17 cellular contexts compared by ENCODE assay signal in genomic region chr11:61279934-61280656, GRCh38. TPM values are rescaled to one million over a fixed set of nuclear protein-coding genes. Genes with fewer than 3 reads are reported as not detected.
A peak's percentile ranks its signal among the peaks of the same experiment; 100 is the strongest.
DNase-seq lines count a peak whose midpoint lies in the region; ATAC-seq, FAIRE-seq and TF ChIP-seq lines count a peak whose summit lies in the region.
"Had no signal": no experiment of that assay in that cellular context is flagged by ENCODE, and none has a peak within 500 bp of the region (broad histone marks: within the 10 kb centered on the region; RNA-seq: fewer than 3 reads in every experiment).

No MANE protein-coding gene starts in this region.

- H3K9me3 ChIP-seq in body of pancreas (no peaks in the 10 kb centered on the region), kidney (ENCODE audit: control insufficient read depth in 1 of 2, low read length in 2 of 2) (no peaks in the 10 kb centered on the region)
- H3K9me3 ChIP-seq: HAP-1 had no signal

- intact Hi-C loops in body of pancreas (cut with DNase I) (no loop called here), kidney (cut with DNase I) (no loop called here)

- H3K27me3 ChIP-seq in body of pancreas = no peaks in the 10 kb centered on the region

- no peak overlapping the region for H3K4me3 ChIP-seq in body of pancreas
- no peak overlapping the region for H3K4me3 ChIP-seq in kidney (ENCODE audit: low read length in 2 of 2)
- H3K4me3 ChIP-seq: GM12878, HAP-1 had no signal

- DNase-seq in EL = peak; percentile 38
- peak; percentile 14 for DNase-seq in NCI-H2081 treated with DMSO at 0.1 percent for 48 hours (lab: John Stamatoyannopoulos, UW)
- peak in 3 of 4 donors; percentile 34 to 57 (median 51) for DNase-seq in body of pancreas
- DNase-seq in kidney = peak; percentile 6
- no peak for DNase-seq in RCC 7860 (ENCODE audit: low spot score)
- DNase-seq in NCI-H345 treated with DMSO at 0.1 percent for 48 hours (lab: John Stamatoyannopoulos, UW; ENCODE audit: unreplicated experiment) = no peak
- DNase-seq: activated B cell treated with CpG ODN at 0.5 μM for 24 hours, Right ventricle myocardium superior had no signal

- H3K27ac ChIP-seq in body of pancreas = no peak overlapping the region
- H3K27ac ChIP-seq in kidney (ENCODE audit: low read depth in 2 of 2, low read length in 2 of 2) = no peak overlapping the region

- no peaks in the 10 kb centered on the region for H3K36me3 ChIP-seq in body of pancreas (replicated peaks in 1 of 2; ENCODE audit: insufficient read depth in 1 of 2, low read depth in 2 of 2)
- no peaks in the 10 kb centered on the region for H3K36me3 ChIP-seq in kidney (ENCODE audit: control insufficient read depth in 1 of 2, insufficient read depth in 2 of 2, low read length in 2 of 2)
- H3K36me3 ChIP-seq: HAP-1 had no signal

- WGBS in body of pancreas, 2 donors = 57 to 63% methylated on average over 12 of the region's 12 CpGs

- FAIRE-seq in kidney (lab: Jason Lieb, UNC) = no peak
- FAIRE-seq in RCC 7860 (lab: Jason Lieb, UNC) = no peak
- FAIRE-seq: endometrium, G401.6, GM12878 had no signal

- ATAC-seq in body of pancreas (no peak), GM19452 (IDR thresholded peaks at IDR 0.05; ENCODE audit: unreplicated experiment) (no peak), GM19035 (IDR thresholded peaks at IDR 0.05; ENCODE audit: unreplicated experiment) (no peak)
- ATAC-seq: activated T-helper 17 cell treated with anti-CD3 and anti-CD28 coated beads, Interleukin-2, amount 50 U/mL, for 72 hours; GM12878 had no signal

- no peaks in the 10 kb centered on the region for H3K4me1 ChIP-seq in body of pancreas
- no peaks in the 10 kb centered on the region for H3K4me1 ChIP-seq in kidney (ENCODE audit: control insufficient read depth in 1 of 2, insufficient read depth in 1 of 2, low read depth in 1 of 2, low read length in 2 of 2)
- H3K4me1 ChIP-seq: HAP-1 had no signal

- TF ChIP-seq CTCF in body of pancreas (IDR thresholded peaks at IDR 0.05) (no peak), kidney (IDR thresholded peaks at IDR 0.05; ENCODE audit: borderline replicate concordance, extremely low read depth, insufficient read depth) (no peak)

- H3K9ac ChIP-seq in kidney (ENCODE audit: low read length in 2 of 2) = no peak overlapping the region

- no peak for TF ChIP-seq POLR2A in body of pancreas (IDR thresholded peaks at IDR 0.05)

RNA-seq across cellular contexts. Expression of gene VWCE, which starts 15.0 kb away (rescaled TPM):
- total RNA-seq in body of pancreas (1 to 10 TPM in 1 of 2 donors, not detected in 1; 4.3 TPM), kidney (1.2 TPM)
- polyA plus RNA-seq in kidney (ENCODE audit: insufficient read depth, low read depth, low replicate concordance) = 0.32 TPM

RNA-seq across cellular contexts. Expression of gene PGA5, which starts 39.1 kb away (rescaled TPM):
- total RNA-seq in body of pancreas = 10 to 100 TPM in 1 of 2 donors, not detected in 1; 10.9 TPM
- 0.35 TPM for total RNA-seq in kidney
- polyA plus RNA-seq in kidney (ENCODE audit: insufficient read depth, low read depth, low replicate concordance) = not detected
- total RNA-seq: activated B cell treated with CpG ODN at 0.5 μM for 24 hours; activated CD8-positive, alpha-beta memory T cell treated with anti-CD3 and anti-CD28 coated beads for 36 hours; activated T-helper 17 cell treated with anti-CD3 and anti-CD28 coated beads, Interleukin-2, amount 50 U/mL, for 72 hours; GM12878; neural crest cell; Right ventricle myocardium superior had no signal
- polyA plus RNA-seq: GM12878 had no signal

RNA-seq across cellular contexts. Expression of gene DDB1, which starts 52.8 kb away (rescaled TPM):
- total RNA-seq in body of pancreas (10 to 100 TPM; 70.6 to 91.0 TPM), kidney (185 TPM)
- polyA plus RNA-seq in kidney (ENCODE audit: insufficient read depth, low read depth, low replicate concordance) = 131 TPM

RNA-seq across cellular contexts. Expression of gene TKFC, which starts 52.9 kb away (rescaled TPM):
- total RNA-seq in body of pancreas (10 to 100 TPM; 27.5 to 38.6 TPM), kidney (64.6 TPM)
- polyA plus RNA-seq in kidney (ENCODE audit: insufficient read depth, low read depth, low replicate concordance) = 107 TPM

RNA-seq across cellular contexts. Expression of gene PGA4, which starts 57.9 kb away (rescaled TPM):
- 100 to 1,000 TPM in 1 of 2 donors, not detected in 1; 120 TPM for total RNA-seq in body of pancreas
- not detected for total RNA-seq in kidney
- polyA plus RNA-seq in kidney (ENCODE audit: insufficient read depth, low read depth, low replicate concordance) = not detected
- total RNA-seq: activated B cell treated with CpG ODN at 0.5 μM for 24 hours; activated CD8-positive, alpha-beta memory T cell treated with anti-CD3 and anti-CD28 coated beads for 36 hours; activated T-helper 17 cell treated with anti-CD3 and anti-CD28 coated beads, Interleukin-2, amount 50 U/mL, for 72 hours; GM12878; neural crest cell had no signal
- polyA plus RNA-seq: GM12878 had no signal

Comparison
In these comparisons a context has a peak if more than half of its experiments do, and no peak if none do; other contexts are left out.
1. DNase-seq: peak in EL (single experiment), NCI-H2081 treated with DMSO at 0.1 percent for 48 hours (single experiment), body of pancreas (3 of 4) and kidney (single experiment); none in RCC 7860 (single experiment) and NCI-H345 treated with DMSO at 0.1 percent for 48 hours (single experiment).